13 cellular contexts compared by ENCODE assay signal in the genomic region with DNA sequence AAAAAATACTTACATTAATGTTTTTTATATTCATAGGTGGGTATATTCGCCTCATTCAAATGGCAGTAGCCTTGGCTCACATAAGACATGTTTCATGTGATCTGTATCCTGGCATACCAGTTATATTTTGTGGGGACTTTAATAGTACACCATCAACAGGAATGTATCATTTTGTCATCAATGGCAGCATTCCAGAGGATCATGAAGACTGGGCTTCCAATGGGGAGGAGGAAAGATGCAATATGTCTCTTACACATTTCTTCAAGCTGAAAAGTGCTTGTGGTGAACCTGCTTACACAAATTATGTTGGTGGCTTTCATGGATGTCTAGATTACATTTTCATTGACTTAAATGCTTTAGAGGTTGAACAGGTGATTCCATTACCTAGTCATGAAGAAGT. TPM values are rescaled to one million over a fixed set of nuclear protein-coding genes. Genes with fewer than 3 reads are reported as not detected.
DNase-seq lines count a peak whose midpoint lies in the region; ATAC-seq and TF ChIP-seq lines count a peak whose summit lies in the region.
"Had no signal": no experiment of that assay in that cellular context is flagged by ENCODE, and none has a peak within 500 bp of the region (broad histone marks: within the 10 kb centered on the region; RNA-seq: fewer than 3 reads in every experiment).

No MANE protein-coding gene starts in this region.

- TF ChIP-seq CTCF in CD8-positive, alpha-beta T cell (IDR thresholded peaks at IDR 0.05), result no peak
- TF ChIP-seq CTCF in upper lobe of left lung (IDR thresholded peaks at IDR 0.05), result no peak

- WGBS in upper lobe of left lung, 2 donors, result 93 to 100% methylated on average over 1 of the region's 1 CpG

- H3K4me3 Mint-ChIP-seq in CD8-positive, alpha-beta T cell, result peak overlapping the region; percentile 40
- peak overlapping the region in 3 of 4 donors; percentile 47 to 77 (median 75) for H3K4me3 Mint-ChIP-seq in IgD-negative memory B cell

- H3K4me3 ChIP-seq in CD8-positive, alpha-beta T cell (ENCODE audit: low read depth, low read length), result no peak overlapping the region
- no peak overlapping the region for H3K4me3 ChIP-seq in upper lobe of left lung
- H3K4me3 ChIP-seq: lower lobe of right lung, tibial nerve had no signal

- peaks cover 60% of the 10 kb centered on the region for H3K4me1 Mint-ChIP-seq in CD8-positive, alpha-beta T cell (ENCODE audit: low read depth)
- peaks cover 23 to 40% (median 37%) of the 10 kb centered on the region in 3 donors for H3K4me1 Mint-ChIP-seq in IgD-negative memory B cell

- POLR2A ChIA-PET in CD8-positive, alpha-beta T cell (lab: Charles Lee), result no interaction called here

- peaks cover 35% of the 10 kb centered on the region for H3K4me1 ChIP-seq in CD8-positive, alpha-beta T cell (ENCODE audit: insufficient read depth, low read length)
- peaks cover 28 to 39% (median 36%) of the 10 kb centered on the region in 4 donors for H3K4me1 ChIP-seq in upper lobe of left lung

- H3K36me3 ChIP-seq in CD8-positive, alpha-beta T cell (ENCODE audit: insufficient read depth, low read length), result peaks cover 15% of the 10 kb centered on the region
- peaks cover 0 to 33% (median 8%) of the 10 kb centered on the region in 4 donors for H3K36me3 ChIP-seq in upper lobe of left lung

- no peaks in the 10 kb centered on the region for H3K9me3 ChIP-seq in CD8-positive, alpha-beta T cell (ENCODE audit: low read length)
- H3K9me3 ChIP-seq in upper lobe of left lung, result no peaks in the 10 kb centered on the region
- H3K9me3 ChIP-seq: lower lobe of right lung, tibial nerve had no signal

- TF ChIP-seq POLR2A in upper lobe of left lung (IDR thresholded peaks at IDR 0.05), result no peak

- no peak overlapping the region for H3K27ac ChIP-seq in CD8-positive, alpha-beta T cell (ENCODE audit: low read depth, low read length)
- no peak overlapping the region for H3K27ac ChIP-seq in upper lobe of left lung
- H3K27ac ChIP-seq: lower lobe of right lung, tibial nerve had no signal

- H3K36me3 Mint-ChIP-seq in CD8-positive, alpha-beta T cell, result peaks cover 53% of the 10 kb centered on the region
- H3K36me3 Mint-ChIP-seq in IgD-negative memory B cell, result peaks cover 2% of the 10 kb centered on the region

- no peak overlapping the region for H3K27ac Mint-ChIP-seq in CD8-positive, alpha-beta T cell
- peak overlapping the region in 1 of 3 donors; percentile 57 for H3K27ac Mint-ChIP-seq in IgD-negative memory B cell

- TF ChIP-seq EP300 in upper lobe of left lung (IDR thresholded peaks at IDR 0.05), result no peak

- intact Hi-C loops in CD8-positive, alpha-beta T cell (cut with DNase I, micrococcal nuclease), result loop anchor here (5.0 to 10.0 kb wide), 4 partner anchors 165 to 875 kb away; a partner anchor contains a TSS

- no peaks in the 10 kb centered on the region for H3K27me3 Mint-ChIP-seq in CD8-positive, alpha-beta T cell (ENCODE audit: low read depth)
- no peaks in the 10 kb centered on the region for H3K27me3 Mint-ChIP-seq in IgD-negative memory B cell

- ATAC-seq in CD8-positive, alpha-beta T cell, result no peak
- ATAC-seq in upper lobe of left lung (ENCODE audit: low FRiP score in 2 of 2), result no peak
- ATAC-seq: lower lobe of right lung had no signal

- CTCF ChIA-PET in CD8-positive, alpha-beta T cell (lab: Charles Lee), result no interaction called here

- no peaks in the 10 kb centered on the region for H3K9me3 Mint-ChIP-seq in CD8-positive, alpha-beta T cell
- H3K9me3 Mint-ChIP-seq in IgD-negative memory B cell, result no peaks in the 10 kb centered on the region

- DNase-seq in CD8-positive, alpha-beta T cell, result no peak
- DNase-seq in amniotic epithelial cell (ENCODE audit: low read depth) (peak; percentile 30), kidney tubule cell (ENCODE audit: low spot score) (peak; percentile 12), NCI-H2196 (lab: John Stamatoyannopoulos, UW; ENCODE audit: unreplicated experiment) (no peak), UCSD-AML1 (lab: John Stamatoyannopoulos, UW; ENCODE audit: unreplicated experiment) (no peak), upper lobe of left lung (no peak)
- DNase-seq: activated CD4-positive, alpha-beta T cell treated with anti-CD3 and anti-CD28 coated beads for 4 hours; GDM1; lower lobe of right lung; NCI-H446; SIG-M5 had no signal

- H3K27me3 ChIP-seq in CD8-positive, alpha-beta T cell (ENCODE audit: insufficient read depth, low read length), result no peaks in the 10 kb centered on the region
- H3K27me3 ChIP-seq in upper lobe of left lung, result no peaks in the 10 kb centered on the region
- H3K27me3 ChIP-seq: tibial nerve had no signal

RNA-seq across cellular contexts. Expression of a gene that starts 3.5 kb away (rescaled TPM):
- 10 to 100 TPM; 44.8 to 45.9 TPM for total RNA-seq in CD8-positive, alpha-beta T cell
- polyA plus RNA-seq in IgD-negative memory B cell, result 14.7 TPM
- total RNA-seq in upper lobe of left lung, result 10 to 100 TPM in 5 of 6 donors, 1 to 10 TPM in 1; 9.0 to 32.2 (median 17.0) TPM

RNA-seq across cellular contexts. Expression of a gene that starts 15.4 kb away (rescaled TPM):
- total RNA-seq in CD8-positive, alpha-beta T cell, result under 1 TPM; 0.08 to 0.27 TPM
- polyA plus RNA-seq in IgD-negative memory B cell, result not detected
- 10 to 100 TPM in 3 of 6 donors, 1 to 10 TPM in 2, under 1 TPM in 1; 0.94 to 53.3 (median 9.4) TPM for total RNA-seq in upper lobe of left lung

RNA-seq across cellular contexts. Expression of a gene that starts 37.6 kb away (rescaled TPM):
- total RNA-seq in CD8-positive, alpha-beta T cell, result 10 to 100 TPM; 72.7 to 73.5 TPM
- polyA plus RNA-seq in IgD-negative memory B cell, result 114 TPM
- total RNA-seq in upper lobe of left lung, result 100 to 1,000 TPM in 4 of 6 donors, 10 to 100 TPM in 2; 39.8 to 153 (median 124) TPM

Comparison
In these comparisons a context has a peak if more than half of its experiments do, and no peak if none do; other contexts are left out.
1. DNase-seq: peak in amniotic epithelial cell (single experiment) and kidney tubule cell (single experiment); none in CD8-positive, alpha-beta T cell (0 of 7), NCI-H2196 (single experiment), UCSD-AML1 (single experiment) and upper lobe of left lung (0 of 2).